8 cellular contexts compared by ENCODE assay signal in the genomic region with DNA sequence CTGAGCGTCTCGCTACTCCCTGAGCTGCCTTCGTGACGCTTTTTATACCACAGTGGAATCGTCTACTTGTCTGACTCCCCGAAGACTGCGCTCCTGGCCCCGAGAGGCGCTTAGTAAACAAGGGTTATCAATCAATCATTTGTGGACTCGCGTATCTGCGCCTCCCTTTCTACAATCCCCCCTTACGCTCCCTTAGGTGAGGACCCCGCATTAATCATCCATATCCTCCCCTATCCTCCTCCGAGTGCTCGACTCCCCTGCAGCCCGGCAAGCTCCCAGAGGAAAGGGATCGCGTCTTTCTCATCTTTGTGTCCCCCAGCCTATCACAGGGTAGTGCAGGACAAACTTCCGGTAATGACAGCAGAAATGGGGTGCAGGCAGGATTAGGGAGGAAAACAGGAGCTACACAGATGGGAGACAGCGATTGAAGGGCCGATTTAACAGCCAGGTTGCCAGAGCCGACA. TPM values are rescaled to one million over a fixed set of nuclear protein-coding genes. Genes with fewer than 3 reads are reported as not detected.
DNase-seq lines count a peak whose midpoint lies in the region; ATAC-seq and TF ChIP-seq lines count a peak whose summit lies in the region.

No MANE protein-coding gene starts in this region.

- DNase-seq in Right ventricle myocardium inferior (ENCODE audit: missing footprints), result no peak
- DNase-seq in cardiac septum (ENCODE audit: low spot score), result no peak
- DNase-seq in NCI-H2171 treated with DMSO at 0.1 percent for 48 hours (lab: John Stamatoyannopoulos, UW), result peak; percentile 77
- peak; percentile 31 for DNase-seq in activated T-helper 1 cell treated with anti-CD3 and anti-CD28 coated beads, Interleukin-12 subunit alpha, Interleukin-12 subunit beta, Interleukin-2, Interleukin-4 antibody, amounts not matched to agents 30 ng/mL and 10 ng/mL and 1 ng/mL, durations not matched to agents 14 hours and 24 hours and 36 hours (ENCODE audit: low spot score)
- DNase-seq in germinal center (ENCODE audit: low spot score), result peak; percentile 45
- DNase-seq in omental fat pad (ENCODE audit: low spot score), result no peak
- no peak for DNase-seq in KBM-7

- H3K36me3 Mint-ChIP-seq in activated T-helper 1 cell treated with anti-CD3 and anti-CD28 coated beads, Interleukin-12 subunit alpha, Interleukin-12 subunit beta, Interleukin-2, Interleukin-4 antibody, amounts not matched to agents 30 ng/mL and 10 ng/mL and 1 ng/mL, durations not matched to agents 14 hours and 24 hours and 36 hours (ENCODE audit: low read depth), result peaks cover 10% of the 10 kb centered on the region

- in situ Hi-C loops in KBM-7 (cut with MboI; ENCODE audit: low pct_unique_long_range_greater_than_20kb, low sequenced_read_pairs), result no loop called here

- H3K4me3 Mint-ChIP-seq in activated T-helper 1 cell treated with anti-CD3 and anti-CD28 coated beads, Interleukin-12 subunit alpha, Interleukin-12 subunit beta, Interleukin-2, Interleukin-4 antibody, amounts not matched to agents 30 ng/mL and 10 ng/mL and 1 ng/mL, durations not matched to agents 14 hours and 24 hours and 36 hours, result no peak overlapping the region

- H3K9me3 Mint-ChIP-seq in activated T-helper 1 cell treated with anti-CD3 and anti-CD28 coated beads, Interleukin-12 subunit alpha, Interleukin-12 subunit beta, Interleukin-2, Interleukin-4 antibody, amounts not matched to agents 30 ng/mL and 10 ng/mL and 1 ng/mL, durations not matched to agents 14 hours and 24 hours and 36 hours, result no peaks in the 10 kb centered on the region

- intact Hi-C loops in Right ventricle myocardium inferior (cut with DNase I) (loop anchor here (5.0 kb wide), 2 partner anchors 105 to 160 kb away; a partner anchor contains a TSS), cardiac septum (cut with DNase I) (loop anchor here (5.0 kb wide), 2 partner anchors 105 to 165 kb away; a partner anchor contains a TSS)
- intact Hi-C loops in activated T-helper 1 cell treated with anti-CD3 and anti-CD28 coated beads, Interleukin-12 subunit alpha, Interleukin-12 subunit beta, Interleukin-2, Interleukin-4 antibody, amounts not matched to agents 30 ng/mL and 10 ng/mL and 1 ng/mL, durations not matched to agents 14 hours and 24 hours and 36 hours (cut with micrococcal nuclease), result loop anchor here (1.0 to 5.0 kb wide), 5 partner anchors 163 to 1995 kb away; a partner anchor contains a TSS

- peaks cover 20% of the 10 kb centered on the region for H3K4me1 Mint-ChIP-seq in activated T-helper 1 cell treated with anti-CD3 and anti-CD28 coated beads, Interleukin-12 subunit alpha, Interleukin-12 subunit beta, Interleukin-2, Interleukin-4 antibody, amounts not matched to agents 30 ng/mL and 10 ng/mL and 1 ng/mL, durations not matched to agents 14 hours and 24 hours and 36 hours (ENCODE audit: low read depth)

- no peak overlapping the region for H3K27ac Mint-ChIP-seq in activated T-helper 1 cell treated with anti-CD3 and anti-CD28 coated beads, Interleukin-12 subunit alpha, Interleukin-12 subunit beta, Interleukin-2, Interleukin-4 antibody, amounts not matched to agents 30 ng/mL and 10 ng/mL and 1 ng/mL, durations not matched to agents 14 hours and 24 hours and 36 hours

- TF ChIP-seq CTCF in omental fat pad (IDR thresholded peaks at IDR 0.05), result no peak

- peak; percentile 11 for ATAC-seq in Right ventricle myocardium inferior
- peak; percentile 18 for ATAC-seq in HG02642 (IDR thresholded peaks at IDR 0.05; ENCODE audit: poor library complexity, unreplicated experiment)
- ATAC-seq in omental fat pad (ENCODE audit: low FRiP score), result peak; percentile 12

- no peaks in the 10 kb centered on the region for H3K27me3 Mint-ChIP-seq in activated T-helper 1 cell treated with anti-CD3 and anti-CD28 coated beads, Interleukin-12 subunit alpha, Interleukin-12 subunit beta, Interleukin-2, Interleukin-4 antibody, amounts not matched to agents 30 ng/mL and 10 ng/mL and 1 ng/mL, durations not matched to agents 14 hours and 24 hours and 36 hours (ENCODE audit: insufficient read depth)

RNA-seq across cellular contexts. Expression of a gene that starts 0.5 kb away (rescaled TPM):
- total RNA-seq in Right ventricle myocardium inferior (341 TPM), cardiac septum (289 TPM), omental fat pad (100 to 1,000 TPM; 231 to 408 (median 355) TPM)
- 119 and 133 TPM in 2 replicates for total RNA-seq in activated T-helper 1 cell treated with anti-CD3 and anti-CD28 coated beads, Interleukin-12 subunit alpha, Interleukin-12 subunit beta, Interleukin-2, Interleukin-4 antibody, amounts not matched to agents 30 ng/mL and 10 ng/mL and 1 ng/mL, durations not matched to agents 14 hours and 24 hours and 36 hours

RNA-seq across cellular contexts. Expression of a gene that starts 0.9 kb away (rescaled TPM):
- 4.7 TPM for total RNA-seq in Right ventricle myocardium inferior
- total RNA-seq in cardiac septum, result 4.1 TPM
- total RNA-seq in activated T-helper 1 cell treated with anti-CD3 and anti-CD28 coated beads, Interleukin-12 subunit alpha, Interleukin-12 subunit beta, Interleukin-2, Interleukin-4 antibody, amounts not matched to agents 30 ng/mL and 10 ng/mL and 1 ng/mL, durations not matched to agents 14 hours and 24 hours and 36 hours, result 11.8 and 12.0 TPM in 2 replicates
- total RNA-seq in omental fat pad, result 1 to 10 TPM; 1.6 to 6.8 (median 3.7) TPM

RNA-seq across cellular contexts. Expression of a gene that starts 34.5 kb away (rescaled TPM):
- total RNA-seq in Right ventricle myocardium inferior, result not detected
- total RNA-seq in cardiac septum, result not detected
- not detected in 2 replicates for total RNA-seq in activated T-helper 1 cell treated with anti-CD3 and anti-CD28 coated beads, Interleukin-12 subunit alpha, Interleukin-12 subunit beta, Interleukin-2, Interleukin-4 antibody, amounts not matched to agents 30 ng/mL and 10 ng/mL and 1 ng/mL, durations not matched to agents 14 hours and 24 hours and 36 hours
- not detected for total RNA-seq in omental fat pad

Comparison
In these comparisons a context has a peak if more than half of its experiments do, and no peak if none do; other contexts are left out.
1. DNase-seq: peak in NCI-H2171 treated with DMSO at 0.1 percent for 48 hours (single experiment), activated T-helper 1 cell treated with anti-CD3 and anti-CD28 coated beads, Interleukin-12 subunit alpha, Interleukin-12 subunit beta, Interleukin-2, Interleukin-4 antibody, amounts not matched to agents 30 ng/mL and 10 ng/mL and 1 ng/mL, durations not matched to agents 14 hours and 24 hours and 36 hours (single experiment) and germinal center (single experiment); none in Right ventricle myocardium inferior (single experiment), cardiac septum (single experiment), omental fat pad (single experiment) and KBM-7 (single experiment).
2. Peak in every context shown above with its lines, with median percentiles within 50 percentile points of each other: ATAC-seq.